Comparison of ENCODE assay signal across 8 cellular contexts in genomic region chr6:17167327-17167979, GRCh38.
DNase-seq lines count a peak whose midpoint lies in the region; ATAC-seq and TF ChIP-seq lines count a peak whose summit lies in the region.

No MANE protein-coding gene starts in this region.

- H3K9me3 Mint-ChIP-seq in activated T-helper 17 cell treated with anti-CD3 and anti-CD28 coated beads, Interleukin-2, amount 50 U/mL, for 72 hours = no peaks in the 10 kb centered on the region

- DNase-seq in H4 (ENCODE audit: low spot score) (peak; percentile 79), RWPE1 (ENCODE audit: low spot score) (peak; percentile 5), glomerular visceral epithelial cell (ENCODE audit: extremely low spot score) (peak; percentile 59), retina (peak; percentile 29), UCSD-AML1 (lab: John Stamatoyannopoulos, UW; ENCODE audit: unreplicated experiment) (no peak), NCI-H1092 (lab: John Stamatoyannopoulos, UW) (no peak)

- no peaks in the 10 kb centered on the region for H3K36me3 Mint-ChIP-seq in activated T-helper 17 cell treated with anti-CD3 and anti-CD28 coated beads, Interleukin-2, amount 50 U/mL, for 72 hours (ENCODE audit: low read depth)

- no peak overlapping the region for H3K4me3 Mint-ChIP-seq in activated T-helper 17 cell treated with anti-CD3 and anti-CD28 coated beads, Interleukin-2, amount 50 U/mL, for 72 hours

- H3K27me3 Mint-ChIP-seq in activated T-helper 17 cell treated with anti-CD3 and anti-CD28 coated beads, Interleukin-2, amount 50 U/mL, for 72 hours = peaks cover 7% of the 10 kb centered on the region

- no peak overlapping the region for H3K27ac ChIP-seq in RWPE1

- H3K4me1 Mint-ChIP-seq in activated T-helper 17 cell treated with anti-CD3 and anti-CD28 coated beads, Interleukin-2, amount 50 U/mL, for 72 hours = no peaks in the 10 kb centered on the region

- POLR2A ChIA-PET in RWPE1 (lab: Yijun Ruan, JAX; ENCODE audit: low non-redundant PET) = no interaction called here

- H3K27ac Mint-ChIP-seq in activated T-helper 17 cell treated with anti-CD3 and anti-CD28 coated beads, Interleukin-2, amount 50 U/mL, for 72 hours = no peak overlapping the region

- ATAC-seq in activated T-helper 17 cell treated with anti-CD3 and anti-CD28 coated beads, Interleukin-2, amount 50 U/mL, for 72 hours (replicated peaks) = no peak
- no peak for ATAC-seq in HG03045 (IDR thresholded peaks at IDR 0.05; ENCODE audit: unreplicated experiment)

- CTCF ChIA-PET in RWPE1 (lab: Yijun Ruan, JAX) = interaction anchor here (0.6 to 0.9 kb wide), 4 partner anchors 28 to 960 kb away, joined by 3 to 5 read pairs (median 4); no protein-coding TSS in a partner anchor

- peak; percentile 19; the same call in 1 of the 2 replicates for TF ChIP-seq CTCF in RWPE1 (conservative IDR thresholded peaks at IDR 0.05; ENCODE audit: low read depth)

Comparison
In these comparisons a context has a peak if more than half of its experiments do, and no peak if none do; other contexts are left out.
1. DNase-seq: peak in H4 (single experiment), RWPE1 (single experiment), glomerular visceral epithelial cell (single experiment) and retina (single experiment); none in UCSD-AML1 (single experiment) and NCI-H1092 (single experiment).